ENCODE assay signal across 19 cellular contexts in the genomic region with DNA sequence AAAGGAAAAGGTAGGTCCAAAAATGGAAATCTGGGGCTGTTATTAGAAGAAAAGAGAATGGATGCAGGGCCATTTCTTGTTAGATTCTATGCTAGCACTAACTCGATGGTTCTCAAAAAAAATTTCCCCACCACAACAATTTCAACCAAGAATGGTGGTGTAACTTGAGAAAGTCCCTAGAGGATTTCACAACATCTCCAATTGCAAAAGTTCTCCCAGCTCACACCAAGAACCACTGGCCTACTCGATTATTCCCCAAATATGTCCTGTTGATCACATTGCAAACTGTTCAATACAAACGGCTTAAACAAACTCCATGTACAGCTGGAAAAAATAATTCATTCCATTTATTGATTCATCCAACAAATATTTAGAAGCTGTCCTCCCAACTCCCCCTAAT. TPM values are rescaled to one million over a fixed set of nuclear protein-coding genes. Genes with fewer than 3 reads are reported as not detected.
DNase-seq lines count a peak whose midpoint lies in the region; ATAC-seq, FAIRE-seq and TF ChIP-seq lines count a peak whose summit lies in the region.
"Had no signal": no experiment of that assay in that cellular context is flagged by ENCODE, and none has a peak within 500 bp of the region (broad histone marks: within the 10 kb centered on the region; RNA-seq: fewer than 3 reads in every experiment).

No MANE protein-coding gene starts in this region.

- no peak overlapping the region for H3K27ac Mint-ChIP-seq in activated naive CD8-positive, alpha-beta T cell treated with anti-CD3 and anti-CD28 coated beads, Interleukin-2, amount 50 U/mL, for 24 hours
- H3K27ac Mint-ChIP-seq: activated naive CD8-positive, alpha-beta T cell treated with anti-CD3 and anti-CD28 coated beads, Interleukin-2, amount 10 ng/mL, durations not matched to agents 7 days and 5 days; IgD-negative memory B cell; stimulated activated memory B cell treated with anti-CD40 and anti-IgM and Interleukin-4, amounts not matched to agents 10 μg/mL and 1 μg/mL and 100 μg/mL, for 72 hours had no signal

- no peak for FAIRE-seq in GM12878 (lab: Jason Lieb, UNC)
- FAIRE-seq: GM18507, H1 had no signal

- H3K27ac ChIP-seq in left ventricle myocardium inferior (replicated peaks) = peak overlapping the region; percentile 15
- H3K27ac ChIP-seq in GM12878 (ENCODE audit: control insufficient read depth, insufficient read depth) = no peak overlapping the region
- H3K27ac ChIP-seq in right lobe of liver = peak overlapping the region; percentile 41 to 84 (median 74)
- peak overlapping the region; percentile 12 for H3K27ac ChIP-seq in upper lobe of right lung

- WGBS in GM12878 (ENCODE audit: insufficient coverage, insufficient replicate concordance, low lambda C conversion rate, missing lambda C conversion rate) = 2% methylated on average over 3 of the region's 3 CpGs
- WGBS in right lobe of liver (ENCODE audit: insufficient coverage, low coverage, low lambda C conversion rate, missing lambda C conversion rate) = 3% methylated on average over 3 of the region's 3 CpGs

- no peaks in the 10 kb centered on the region for H3K9me3 Mint-ChIP-seq in activated naive CD8-positive, alpha-beta T cell treated with anti-CD3 and anti-CD28 coated beads, Interleukin-2, amount 50 U/mL, for 24 hours
- H3K9me3 Mint-ChIP-seq: activated naive CD8-positive, alpha-beta T cell treated with anti-CD3 and anti-CD28 coated beads, Interleukin-2, amount 10 ng/mL, durations not matched to agents 7 days and 5 days; IgD-negative memory B cell; neural crest cell; stimulated activated memory B cell treated with anti-CD40 and anti-IgM and Interleukin-4, amounts not matched to agents 10 μg/mL and 1 μg/mL and 100 μg/mL, for 72 hours had no signal

- H3K4me3 ChIP-seq in left ventricle myocardium inferior = no peak overlapping the region
- H3K4me3 ChIP-seq in GM12878 = no peak overlapping the region
- H3K4me3 ChIP-seq in right lobe of liver = peak overlapping the region in 1 of 3 donors; percentile 9
- no peak overlapping the region for H3K4me3 ChIP-seq in upper lobe of right lung

- H2AFZ ChIP-seq in GM12878 (ENCODE audit: control insufficient read depth, low read depth, low read length) = no peak overlapping the region

- no peak for DNase-seq in left ventricle myocardium inferior
- no peak for DNase-seq in left cardiac atrium
- DNase-seq in GM12878 (ENCODE audit: low read depth, low spot score) = no peak
- DNase-seq in right lobe of liver = no peak
- DNase-seq in upper lobe of right lung = no peak
- no peak for DNase-seq in activated naive CD8-positive, alpha-beta T cell treated with anti-CD3 and anti-CD28 coated beads, Interleukin-2, amount 50 U/mL, for 24 hours
- DNase-seq: activated naive CD8-positive, alpha-beta T cell treated with anti-CD3 and anti-CD28 coated beads, Interleukin-2, amount 10 ng/mL, durations not matched to agents 7 days and 5 days; NCI-H146; NCI-H510A treated with DMSO at 0.1 percent for 48 hours had no signal

- H3K9me3 ChIP-seq in left ventricle myocardium inferior (replicated peaks) = no peaks in the 10 kb centered on the region
- no peaks in the 10 kb centered on the region for H3K9me3 ChIP-seq in GM12878 (replicated peaks; ENCODE audit: control insufficient read depth, insufficient read depth, low read length)
- no peaks in the 10 kb centered on the region for H3K9me3 ChIP-seq in right lobe of liver
- no peaks in the 10 kb centered on the region for H3K9me3 ChIP-seq in upper lobe of right lung

- H3K27me3 ChIP-seq in left ventricle myocardium inferior (ENCODE audit: low read depth) = no peaks in the 10 kb centered on the region
- no peaks in the 10 kb centered on the region for H3K27me3 ChIP-seq in GM12878 (replicated peaks in 1 of 2; ENCODE audit: control insufficient read depth in 2 of 2, insufficient read depth in 2 of 2, low read length in 1 of 2)
- H3K27me3 ChIP-seq in right lobe of liver = no peaks in the 10 kb centered on the region
- no peaks in the 10 kb centered on the region for H3K27me3 ChIP-seq in upper lobe of right lung

- intact Hi-C loops in left ventricle myocardium inferior (cut with micrococcal nuclease) = no loop called here
- intact Hi-C loops in left cardiac atrium (cut with DNase I) = loop anchor here in 1 of 2 donors (5.0 kb wide), 1 partner anchor 96 kb away; no protein-coding TSS in a partner anchor
- intact Hi-C loops in GM12878 (cut with micrococcal nuclease; ENCODE audit: unreplicated experiment) = no loop called here
- intact Hi-C loops in right lobe of liver (cut with DNase I) = no loop called here
- intact Hi-C loops in upper lobe of right lung (cut with DNase I) = loop anchor here (5.0 kb wide), 1 partner anchor 1009 kb away; a partner anchor contains a TSS

- TF ChIP-seq POLR2A in GM12878 (IDR thresholded peaks at IDR 0.05; ENCODE audit: low read depth, low read length) = no peak
- TF ChIP-seq POLR2A in right lobe of liver (IDR thresholded peaks at IDR 0.05) = no peak

- peaks cover 28% of the 10 kb centered on the region for H3K4me1 ChIP-seq in left ventricle myocardium inferior
- H3K4me1 ChIP-seq in GM12878 (ENCODE audit: control insufficient read depth, insufficient read depth, low read length) = peaks cover 12% of the 10 kb centered on the region
- peaks cover 0 to 88% (median 28%) of the 10 kb centered on the region in 4 donors for H3K4me1 ChIP-seq in right lobe of liver
- H3K4me1 ChIP-seq in upper lobe of right lung = peaks cover 27% of the 10 kb centered on the region

- in situ Hi-C loops in GM12878 (cut with MboI) = no loop called here

- H3K4me3 Mint-ChIP-seq in activated naive CD8-positive, alpha-beta T cell treated with anti-CD3 and anti-CD28 coated beads, Interleukin-2, amount 50 U/mL, for 24 hours = no peak overlapping the region
- H3K4me3 Mint-ChIP-seq: activated naive CD8-positive, alpha-beta T cell treated with anti-CD3 and anti-CD28 coated beads, Interleukin-2, amount 10 ng/mL, durations not matched to agents 7 days and 5 days; IgD-negative memory B cell; neural crest cell; stimulated activated memory B cell treated with anti-CD40 and anti-IgM and Interleukin-4, amounts not matched to agents 10 μg/mL and 1 μg/mL and 100 μg/mL, for 72 hours had no signal

- H4K20me1 ChIP-seq in GM12878 (ENCODE audit: control insufficient read depth, insufficient read depth) = no peaks in the 10 kb centered on the region

- RAD21 ChIA-PET in GM12878 (lab: Charles Lee; ENCODE audit: unreplicated experiment) = interaction anchor here (0.5 to 1.2 kb wide), 4 partner anchors 38 to 1246 kb away, joined by 3 to 4 read pairs (median 3); no protein-coding TSS in a partner anchor

- CTCF ChIA-PET in GM12878 (lab: Yijun Ruan, JAX) = interaction anchor here (0.6 to 7.1 kb wide), 7 partner anchors 25 to 204 kb away, joined by 3 to 70 read pairs (median 3); no protein-coding TSS in a partner anchor

- ATAC-seq in left cardiac atrium (no peak), GM12878 (peak; percentile 22; the same call in 2 of the 3 replicates), right lobe of liver (peak in 2 of 4 donors; percentile 2), upper lobe of right lung (peak; percentile 25), HG02588 (IDR thresholded peaks at IDR 0.05; ENCODE audit: unreplicated experiment) (no peak), HG02678 (IDR thresholded peaks at IDR 0.05; ENCODE audit: unreplicated experiment) (no peak)
- ATAC-seq in activated naive CD8-positive, alpha-beta T cell treated with anti-CD3 and anti-CD28 coated beads, Interleukin-2, amount 50 U/mL, for 24 hours = no peak
- ATAC-seq: activated CD4-positive, CD25-positive, alpha-beta regulatory T cell treated with anti-CD3 and anti-CD28 coated beads, Interleukin-2, amount 50 U/mL, for 24 hours; Panc1; stimulated activated memory B cell treated with anti-CD40 and anti-IgM and Interleukin-4, amounts not matched to agents 10 μg/mL and 1 μg/mL and 100 μg/mL, for 72 hours had no signal

- H3K27me3 Mint-ChIP-seq in activated naive CD8-positive, alpha-beta T cell treated with anti-CD3 and anti-CD28 coated beads, Interleukin-2, amount 50 U/mL, for 24 hours = no peaks in the 10 kb centered on the region

- H3K9ac ChIP-seq in GM12878 (ENCODE audit: control insufficient read depth, insufficient read depth, low read length) = no peak overlapping the region

- TF ChIP-seq RAD21 in GM12878 (IDR thresholded peaks at IDR 0.05; ENCODE audit: insufficient read depth, low read depth, low read length) = no peak

- no peaks in the 10 kb centered on the region for H3K79me2 ChIP-seq in GM12878 (ENCODE audit: control insufficient read depth, insufficient read depth, low read length)

- H3K36me3 ChIP-seq in left ventricle myocardium inferior = no peaks in the 10 kb centered on the region
- H3K36me3 ChIP-seq in GM12878 (ENCODE audit: control insufficient read depth in 2 of 2, insufficient read depth in 2 of 2, low read length in 1 of 2) = no peaks in the 10 kb centered on the region
- no peaks in the 10 kb centered on the region for H3K36me3 ChIP-seq in right lobe of liver
- no peaks in the 10 kb centered on the region for H3K36me3 ChIP-seq in upper lobe of right lung

- TF ChIP-seq CTCF in left ventricle myocardium inferior (IDR thresholded peaks at IDR 0.05; ENCODE audit: borderline replicate concordance) (no peak), GM12878 (IDR thresholded peaks at IDR 0.05 in 2 of 3, conservative IDR thresholded peaks at IDR 0.05 in 1 of 3; ENCODE audit: control insufficient read depth in 2 of 3, extremely low read depth in 1 of 3, insufficient read depth in 1 of 3, low read depth in 3 of 3, low read length in 3 of 3) (no peak), right lobe of liver (IDR thresholded peaks at IDR 0.05) (no peak), upper lobe of right lung (IDR thresholded peaks at IDR 0.05) (no peak)

- POLR2A ChIA-PET in GM12878 (lab: Charles Lee) = interaction anchor here (0.5 kb wide), 1 partner anchor 243 kb away, joined by 4 read pairs; a partner anchor contains a TSS

- TF ChIP-seq EP300 in GM12878 (IDR thresholded peaks at IDR 0.05; ENCODE audit: borderline replicate concordance in 1 of 2, control insufficient read depth in 1 of 2, low read depth in 2 of 2, low read length in 2 of 2) = no peak

- no peaks in the 10 kb centered on the region for H3K36me3 Mint-ChIP-seq in activated naive CD8-positive, alpha-beta T cell treated with anti-CD3 and anti-CD28 coated beads, Interleukin-2, amount 50 U/mL, for 24 hours (ENCODE audit: low read depth)
- H3K36me3 Mint-ChIP-seq: activated naive CD8-positive, alpha-beta T cell treated with anti-CD3 and anti-CD28 coated beads, Interleukin-2, amount 10 ng/mL, durations not matched to agents 7 days and 5 days; IgD-negative memory B cell; stimulated activated memory B cell treated with anti-CD40 and anti-IgM and Interleukin-4, amounts not matched to agents 10 μg/mL and 1 μg/mL and 100 μg/mL, for 72 hours had no signal

- BruUV-seq in GM12878 (replicated peaks; lab: Mats Ljungman, UMichigan) = no TSS peak

- no peak overlapping the region for H3K4me2 ChIP-seq in GM12878 (ENCODE audit: control insufficient read depth, insufficient read depth)

- H3K4me1 Mint-ChIP-seq in activated naive CD8-positive, alpha-beta T cell treated with anti-CD3 and anti-CD28 coated beads, Interleukin-2, amount 50 U/mL, for 24 hours = peaks cover 5% of the 10 kb centered on the region
- H3K4me1 Mint-ChIP-seq: activated naive CD8-positive, alpha-beta T cell treated with anti-CD3 and anti-CD28 coated beads, Interleukin-2, amount 10 ng/mL, durations not matched to agents 7 days and 5 days had no signal

- SMC1A ChIA-PET in GM12878 (lab: Charles Lee; ENCODE audit: uncharacterized antibody, unreplicated experiment) = interaction anchor here (0.6 to 6.3 kb wide), 5 partner anchors 10 to 117 kb away, joined by 3 to 52 read pairs (median 12); no protein-coding TSS in a partner anchor

RNA-seq across cellular contexts. Expression of a gene that starts 19.1 kb away (rescaled TPM):
- total RNA-seq in left ventricle myocardium inferior (34.0 TPM), left cardiac atrium (100 to 1,000 TPM; 125 to 241 TPM), GM12878 (2014; rRNA removed) (0.16 and 0.17 TPM in 2 replicates), GM12878 (2014; rRNA removed; fragmentation: Illumina TruSeq; extraction: Trizol) (not detected in 2 replicates), GM12878 (2021) (0.21 and 0.36 TPM in 2 replicates), right lobe of liver (1,000 to 10,000 TPM in 1 of 6 experiments, 100 to 1,000 TPM in 5; 711 to 1,315 (median 795) TPM), upper lobe of right lung (68.2 TPM)
- not detected in 2 replicates for total RNA-seq in GM12878 (2013; cell fraction: nucleolus; rRNA removed)
- not detected for polyA plus RNA-seq in GM12878 (2011; ENCODE audit: low read depth)
- polyA plus RNA-seq in GM12878 (2011; rRNA removed) (0.05 TPM in 1 of 2 replicates, not detected in the other), GM12878 (2014; fragmentation: Illumina TruSeq; extraction: Trizol) (not detected in 2 replicates), GM12878 (2014; fragmentation: Nextera tagmentation; extraction: Ambion mirVana) (under 1 TPM; 0.18 to 0.40 TPM), GM12878 (2014; rRNA removed) (0.09 TPM in 1 of 2 replicates, not detected in the other), GM12878 (2016; fragmentation: Nextera tagmentation; extraction: Ambion mirVana) (under 1 TPM in 1 of 2 experiments, not detected in 1; 0.21 TPM)
- 0.06 TPM in 1 of 2 replicates, not detected in the other for polyA plus RNA-seq in GM12878 (2011; cell fraction: cytosol; rRNA removed)
- not detected in 2 replicates for polyA plus RNA-seq in GM12878 (2011; cell fraction: nucleus; rRNA removed)
- polyA plus RNA-seq in GM12878 (2012) = not detected in 2 replicates
- not detected in 2 replicates for polyA minus RNA-seq in GM12878 (2011; rRNA and poly(A)+ RNA removed)
- not detected in 2 replicates for polyA minus RNA-seq in GM12878 (2011; cell fraction: cytosol; rRNA and poly(A)+ RNA removed)
- polyA minus RNA-seq in GM12878 (2011; cell fraction: nucleus; rRNA and poly(A)+ RNA removed) = not detected in 2 replicates
- total RNA-seq: T-helper 1 cell treated with Interleukin-12 subunit alpha and Interleukin-12 subunit beta and Interleukin-4 antibody, amounts not matched to agents 30 ng/mL and 1 ng/mL, for 36 hours had no signal

RNA-seq across cellular contexts. Expression of a gene that starts 19.6 kb away (rescaled TPM):
- total RNA-seq in left ventricle myocardium inferior = 18.5 TPM
- 100 to 1,000 TPM in 1 of 2 donors, 10 to 100 TPM in 1; 92.1 to 110 TPM for total RNA-seq in left cardiac atrium
- not detected in 2 replicates for total RNA-seq in GM12878 (2013; cell fraction: nucleolus; rRNA removed)
- total RNA-seq in GM12878 (2014; rRNA removed) = not detected in 2 replicates
- not detected in 2 replicates for total RNA-seq in GM12878 (2014; rRNA removed; fragmentation: Illumina TruSeq; extraction: Trizol)
- total RNA-seq in GM12878 (2021) = not detected in 2 replicates
- not detected for polyA plus RNA-seq in GM12878 (2011; ENCODE audit: low read depth)
- not detected in 2 replicates for polyA plus RNA-seq in GM12878 (2011; rRNA removed)
- polyA plus RNA-seq in GM12878 (2011; cell fraction: cytosol; rRNA removed) = not detected in 2 replicates
- polyA plus RNA-seq in GM12878 (2011; cell fraction: nucleus; rRNA removed) = not detected in 2 replicates
- not detected in 2 replicates for polyA plus RNA-seq in GM12878 (2012)
- polyA plus RNA-seq in GM12878 (2014; fragmentation: Illumina TruSeq; extraction: Trizol) = 0.19 TPM in 1 of 2 replicates, not detected in the other
- not detected for polyA plus RNA-seq in GM12878 (2014; fragmentation: Nextera tagmentation; extraction: Ambion mirVana)
- polyA plus RNA-seq in GM12878 (2014; rRNA removed) = not detected in 2 replicates
- polyA plus RNA-seq in GM12878 (2016; fragmentation: Nextera tagmentation; extraction: Ambion mirVana) = not detected
- polyA minus RNA-seq in GM12878 (2011; rRNA and poly(A)+ RNA removed) = 0.57 TPM in 1 of 2 replicates, not detected in the other
- not detected in 2 replicates for polyA minus RNA-seq in GM12878 (2011; cell fraction: cytosol; rRNA and poly(A)+ RNA removed)
- not detected in 2 replicates for polyA minus RNA-seq in GM12878 (2011; cell fraction: nucleus; rRNA and poly(A)+ RNA removed)
- 1,000 to 10,000 TPM in 1 of 6 experiments, 100 to 1,000 TPM in 5; 441 to 1,033 (median 702) TPM for total RNA-seq in right lobe of liver
- total RNA-seq in upper lobe of right lung = 63.7 TPM
- total RNA-seq: T-helper 1 cell treated with Interleukin-12 subunit alpha and Interleukin-12 subunit beta and Interleukin-4 antibody, amounts not matched to agents 30 ng/mL and 1 ng/mL, for 36 hours had no signal
- polyA plus RNA-seq: IgD-negative memory B cell had no signal

RNA-seq across cellular contexts. Expression of a gene that starts 43.8 kb away (rescaled TPM):
- total RNA-seq in left ventricle myocardium inferior = 10.7 TPM
- total RNA-seq in left cardiac atrium = 10 to 100 TPM; 18.6 to 25.6 TPM
- total RNA-seq in GM12878 (2013; cell fraction: nucleolus; rRNA removed) = 1.9 and 2.7 TPM in 2 replicates
- total RNA-seq in GM12878 (2014; rRNA removed) = 7.9 and 12.2 TPM in 2 replicates
- total RNA-seq in GM12878 (2014; rRNA removed; fragmentation: Illumina TruSeq; extraction: Trizol) = 7.7 and 8.6 TPM in 2 replicates
- 4.5 and 5.6 TPM in 2 replicates for total RNA-seq in GM12878 (2021)
- polyA plus RNA-seq in GM12878 (2011; ENCODE audit: low read depth) = 12.3 TPM
- 8.9 and 9.4 TPM in 2 replicates for polyA plus RNA-seq in GM12878 (2011; rRNA removed)
- 7.5 and 10.6 TPM in 2 replicates for polyA plus RNA-seq in GM12878 (2011; cell fraction: cytosol; rRNA removed)
- 6.5 and 9.9 TPM in 2 replicates for polyA plus RNA-seq in GM12878 (2011; cell fraction: nucleus; rRNA removed)
- polyA plus RNA-seq in GM12878 (2012) = 16.4 and 19.5 TPM in 2 replicates
- polyA plus RNA-seq in GM12878 (2014; fragmentation: Illumina TruSeq; extraction: Trizol) = 8.4 and 9.1 TPM in 2 replicates
- 1 to 10 TPM; 4.2 to 4.4 TPM for polyA plus RNA-seq in GM12878 (2014; fragmentation: Nextera tagmentation; extraction: Ambion mirVana)
- polyA plus RNA-seq in GM12878 (2014; rRNA removed) = 8.5 and 9.5 TPM in 2 replicates
- 1 to 10 TPM; 3.7 to 3.8 TPM for polyA plus RNA-seq in GM12878 (2016; fragmentation: Nextera tagmentation; extraction: Ambion mirVana)
- polyA minus RNA-seq in GM12878 (2011; rRNA and poly(A)+ RNA removed) = 14.0 and 22.3 TPM in 2 replicates
- 2.0 and 3.7 TPM in 2 replicates for polyA minus RNA-seq in GM12878 (2011; cell fraction: cytosol; rRNA and poly(A)+ RNA removed)
- polyA minus RNA-seq in GM12878 (2011; cell fraction: nucleus; rRNA and poly(A)+ RNA removed) = 10.5 TPM in 2 replicates
- total RNA-seq in right lobe of liver = 1 to 10 TPM; 2.9 to 9.8 (median 8.0) TPM
- total RNA-seq in upper lobe of right lung = 41.8 TPM
- total RNA-seq: H1 had no signal
- polyA plus RNA-seq: H1 had no signal

Comparison
In these comparisons a context has a peak if more than half of its experiments do, and no peak if none do; other contexts are left out.
1. ATAC-seq: peak in GM12878 (single experiment) and upper lobe of right lung (single experiment); none in left cardiac atrium (0 of 2), HG02588 (single experiment), HG02678 (single experiment) and activated naive CD8-positive, alpha-beta T cell treated with anti-CD3 and anti-CD28 coated beads, Interleukin-2, amount 50 U/mL, for 24 hours (single experiment).
2. RNA of a gene that starts 19.1 kb away (total RNA-seq): 711 to 1,315 TPM in right lobe of liver, 125 to 241 TPM in left cardiac atrium, 68.2 TPM in upper lobe of right lung (single experiment) and 34.0 TPM in left ventricle myocardium inferior (single experiment); 0.16 to 0.36 TPM in GM12878; every median in the first group is over 10 times any median in the second.
3. RNA of a gene that starts 19.6 kb away (total RNA-seq): 441 to 1,033 TPM in right lobe of liver, 92.1 to 110 TPM in left cardiac atrium, 63.7 TPM in upper lobe of right lung (single experiment) and 18.5 TPM in left ventricle myocardium inferior (single experiment); not detected in GM12878; every median in the first group is over 10 times any median in the second.